Comparison of ENCODE assay signal across 18 cellular contexts in the genomic region with DNA sequence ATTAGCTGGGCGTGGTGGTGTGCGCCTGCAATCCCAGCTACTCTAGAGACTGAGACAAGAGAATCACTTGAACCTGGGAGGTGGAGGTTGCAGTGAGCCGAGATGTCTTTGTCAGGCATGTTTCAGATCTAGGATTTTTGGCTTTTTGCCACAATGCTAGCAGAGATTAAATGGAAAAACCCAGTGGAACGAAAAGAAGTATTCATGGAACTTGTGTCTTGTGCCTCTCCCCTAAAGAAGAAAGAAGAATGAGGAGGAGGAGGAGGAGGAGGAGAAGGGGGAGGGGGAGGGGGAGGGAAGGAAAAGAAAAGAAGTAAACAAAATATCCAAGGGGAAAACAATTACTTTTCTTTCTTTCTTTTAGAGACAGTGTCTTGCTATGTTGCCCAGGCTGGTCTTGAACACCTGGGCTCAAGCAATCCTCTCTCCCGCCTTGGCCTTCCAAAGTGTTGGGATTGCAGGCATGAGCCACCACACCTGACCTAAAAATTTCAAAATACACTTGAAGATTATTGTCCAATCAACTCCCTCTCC.
DNase-seq lines count a peak whose midpoint lies in the region; ATAC-seq, FAIRE-seq and TF ChIP-seq lines count a peak whose summit lies in the region.
"Had no signal": no experiment of that assay in that cellular context is flagged by ENCODE, and none has a peak within 500 bp of the region (broad histone marks: within the 10 kb centered on the region; RNA-seq: fewer than 3 reads in every experiment).

No MANE protein-coding gene starts in this region.

- TF ChIP-seq CTCF in SK-N-SH (IDR thresholded peaks at IDR 0.05) (no peak), K562 (IDR thresholded peaks at IDR 0.05 in 2 of 3, conservative IDR thresholded peaks at IDR 0.05 in 1 of 3; ENCODE audit: insufficient read depth in 2 of 3, low read depth in 1 of 3, low read length in 3 of 3) (no peak), smooth muscle cell (IDR thresholded peaks at IDR 0.05; ENCODE audit: borderline replicate concordance, insufficient read depth, poor library complexity, severe bottlenecking) (no peak), GM10266 (IDR thresholded peaks at IDR 0.05; ENCODE audit: control insufficient read depth, insufficient read depth, low read depth, missing control alignments) (no peak)

- H3K27ac ChIP-seq in SK-N-SH (ENCODE audit: low read depth in 2 of 2, low read length in 1 of 2): no peak overlapping the region
- no peak overlapping the region for H3K27ac ChIP-seq in GM23248
- H3K27ac ChIP-seq in K562 (ENCODE audit: extremely low read depth, low read depth, low read length): no peak overlapping the region
- H3K27ac ChIP-seq in smooth muscle cell (ENCODE audit: low read depth): peak overlapping the region; percentile 20

- CTCF ChIA-PET in SK-N-SH (lab: Yijun Ruan, JAX) (no interaction called here), K562 (lab: Yijun Ruan, JAX; ENCODE audit: low intra/inter-chr PET ratio) (no interaction called here)

- no peaks in the 10 kb centered on the region for H3K9me1 ChIP-seq in K562 (ENCODE audit: control insufficient read depth, insufficient read depth, low read length)

- H3K9ac ChIP-seq in SK-N-SH (no peak overlapping the region), GM23248 (no peak overlapping the region), K562 (ENCODE audit: insufficient read depth in 1 of 2, low read depth in 2 of 2, low read length in 2 of 2) (no peak overlapping the region), smooth muscle cell (ENCODE audit: low read depth) (no peak overlapping the region)

- H3F3A ChIP-seq in SK-N-SH (replicated peaks; ENCODE audit: insufficient read depth) (peaks cover 24% of the 10 kb centered on the region), GM23248 (ENCODE audit: insufficient read depth) (peaks cover 24% of the 10 kb centered on the region), smooth muscle cell (ENCODE audit: low read depth) (peaks cover 15% of the 10 kb centered on the region)

- H3K4me1 ChIP-seq in SK-N-SH (ENCODE audit: control insufficient read depth in 1 of 2, insufficient read depth in 2 of 2, low read depth in 1 of 2, low read length in 1 of 2): peaks cover 10 to 18% of the 10 kb centered on the region in 2 experiments
- H3K4me1 ChIP-seq in GM23248 (ENCODE audit: insufficient read depth): peaks cover 23% of the 10 kb centered on the region
- H3K4me1 ChIP-seq in K562 (replicated peaks in 1 of 2; ENCODE audit: control insufficient read depth in 2 of 2, insufficient read depth in 2 of 2, low read length in 2 of 2): peaks cover 16 to 25% of the 10 kb centered on the region in 2 experiments; a peak in 4 of 5 replicates
- peaks cover 14% of the 10 kb centered on the region for H3K4me1 ChIP-seq in smooth muscle cell (ENCODE audit: low read depth)

- H3K4me2 ChIP-seq in SK-N-SH: no peak overlapping the region
- H3K4me2 ChIP-seq in GM23248 (ENCODE audit: unreplicated experiment): no peak overlapping the region
- H3K4me2 ChIP-seq in K562 (ENCODE audit: insufficient read depth, low read length): no peak overlapping the region
- no peak overlapping the region for H3K4me2 ChIP-seq in smooth muscle cell

- no peaks in the 10 kb centered on the region for H3K79me2 ChIP-seq in SK-N-SH (ENCODE audit: insufficient read depth)
- H3K79me2 ChIP-seq in GM23248 (ENCODE audit: insufficient read depth): no peaks in the 10 kb centered on the region
- no peaks in the 10 kb centered on the region for H3K79me2 ChIP-seq in K562 (ENCODE audit: control insufficient read depth, insufficient read depth, low read length)
- no peaks in the 10 kb centered on the region for H3K79me2 ChIP-seq in smooth muscle cell (ENCODE audit: low read depth)

- POLR2A ChIA-PET in SK-N-SH (lab: Yijun Ruan, JAX): no interaction called here
- POLR2A ChIA-PET in K562 (lab: Yijun Ruan, JAX): interaction anchor here (1.6 to 2.2 kb wide), 2 partner anchors 9 to 103 kb away, joined by 5 to 6 read pairs; no protein-coding TSS in a partner anchor

- DNase-seq in SK-N-SH (no peak), GM23248 (peak; percentile 20), K562 (ENCODE audit: extremely low read depth in 1 of 4, low spot score in 3 of 4) (no peak), smooth muscle cell (lab: John Stamatoyannopoulos, UW; ENCODE audit: unreplicated experiment) (no peak), GM10266 (ENCODE audit: extremely low spot score) (no peak)
- DNase-seq: ACHN, Caco-2, DMS53, MV-4-11, NCI-H1417, NCI-H1930, NCI-H524 treated with DMSO at 0.1 percent for 48 hours, RPMI8226, SW 1271 had no signal

- intact Hi-C loops in K562 (cut with micrococcal nuclease): no loop called here

- BruUV-seq in K562 (replicated peaks; lab: Mats Ljungman, UMichigan): no TSS peak

- H4K20me1 ChIP-seq in SK-N-SH (ENCODE audit: insufficient read depth) (no peaks in the 10 kb centered on the region), GM23248 (ENCODE audit: insufficient read depth) (no peaks in the 10 kb centered on the region), K562 (replicated peaks; ENCODE audit: control insufficient read depth, insufficient read depth, low read length) (no peaks in the 10 kb centered on the region), smooth muscle cell (ENCODE audit: low read depth) (no peaks in the 10 kb centered on the region)

- TF ChIP-seq POLR2A in K562 (conservative IDR thresholded peaks at IDR 0.05): no peak

- H3K27me3 ChIP-seq in SK-N-SH (ENCODE audit: insufficient read depth) (no peaks in the 10 kb centered on the region), GM23248 (replicated peaks; ENCODE audit: insufficient read depth) (no peaks in the 10 kb centered on the region), K562 (ENCODE audit: control insufficient read depth in 2 of 2, insufficient read depth in 2 of 2, low read length in 2 of 2) (no peaks in the 10 kb centered on the region), smooth muscle cell (ENCODE audit: low read depth) (no peaks in the 10 kb centered on the region)

- in situ Hi-C loops in GM23248 (cut with MboI): no loop called here
- in situ Hi-C loops in K562 (cut with MboI): no loop called here

- H3K36me3 ChIP-seq in SK-N-SH (replicated peaks in 1 of 2; ENCODE audit: control insufficient read depth in 1 of 2, insufficient read depth in 2 of 2, low read length in 1 of 2) (no peaks in the 10 kb centered on the region), GM23248 (ENCODE audit: low read depth) (no peaks in the 10 kb centered on the region), K562 (ENCODE audit: control insufficient read depth, insufficient read depth, low read length) (no peaks in the 10 kb centered on the region), smooth muscle cell (ENCODE audit: low read depth) (no peaks in the 10 kb centered on the region)
- H3K36me3 ChIP-seq: HAP-1 had no signal

- no peak for TF ChIP-seq RAD21 in SK-N-SH (IDR thresholded peaks at IDR 0.05; ENCODE audit: low read length)
- TF ChIP-seq RAD21 in K562 (CRISPR knock-in tag; conservative IDR thresholded peaks at IDR 0.05 in 1 of 2, IDR thresholded peaks at IDR 0.05 in 1 of 2): no peak

- no peaks in the 10 kb centered on the region for H3K9me2 ChIP-seq in SK-N-SH
- H3K9me2 ChIP-seq in GM23248 (ENCODE audit: insufficient read depth): no peaks in the 10 kb centered on the region

- H3K9me3 ChIP-seq in SK-N-SH: no peaks in the 10 kb centered on the region
- no peaks in the 10 kb centered on the region for H3K9me3 ChIP-seq in GM23248 (ENCODE audit: low read depth)
- H3K9me3 ChIP-seq in K562 (replicated peaks; ENCODE audit: control insufficient read depth, insufficient read depth, low read depth, low read length): no peaks in the 10 kb centered on the region
- H3K9me3 ChIP-seq in smooth muscle cell (replicated peaks; ENCODE audit: low read depth): no peaks in the 10 kb centered on the region
- H3K9me3 ChIP-seq: Caco-2, HAP-1 had no signal

- WGBS in SK-N-SH (ENCODE audit: low lambda C conversion rate): 63% methylated on average over 5 of the region's 5 CpGs
- 56 to 60% methylated on average over 5 of the region's 5 CpGs for WGBS in GM23248 (ENCODE audit: low coverage in 1 of 2, low lambda C conversion rate in 2 of 2, missing lambda C conversion rate in 2 of 2), 2 experiments
- 39% methylated on average over 5 of the region's 5 CpGs for WGBS in K562 (ENCODE audit: insufficient coverage, low coverage, missing lambda C conversion rate)
- WGBS in smooth muscle cell (ENCODE audit: low lambda C conversion rate): 55% methylated on average over 5 of the region's 5 CpGs

- H2AFZ ChIP-seq in SK-N-SH (ENCODE audit: low read depth): peak overlapping the region; percentile 35; the same call in 1 of the 2 replicates
- H2AFZ ChIP-seq in GM23248: no peak overlapping the region
- no peak overlapping the region for H2AFZ ChIP-seq in K562 (ENCODE audit: low read depth, low read length)
- H2AFZ ChIP-seq in smooth muscle cell (ENCODE audit: low read depth): no peak overlapping the region

- no peak for ATAC-seq in SK-N-SH treated with all-trans-retinoic acid at 6 μM for 48 hours
- no peak for ATAC-seq in K562
- ATAC-seq in GM21723 (IDR thresholded peaks at IDR 0.05; ENCODE audit: unreplicated experiment): no peak

- FAIRE-seq in K562 (lab: Jason Lieb, UNC): no peak
- FAIRE-seq: GM19239 had no signal

- TF ChIP-seq EP300 in SK-N-SH (IDR thresholded peaks at IDR 0.05; ENCODE audit: borderline replicate concordance in 1 of 2, low read depth in 1 of 2, low read length in 1 of 2): no peak
- no peak for TF ChIP-seq EP300 in K562 (IDR thresholded peaks at IDR 0.05; ENCODE audit: low read length)

- H3K4me3 ChIP-seq in SK-N-SH (ENCODE audit: low read depth in 2 of 2, low read length in 1 of 2): no peak overlapping the region
- H3K4me3 ChIP-seq in GM23248: no peak overlapping the region
- H3K4me3 ChIP-seq in K562: no peak overlapping the region
- H3K4me3 ChIP-seq in smooth muscle cell: no peak overlapping the region
- H3K4me3 ChIP-seq: HAP-1 had no signal

TF ChIP-seq in SK-N-SH treated with all-trans-retinoic acid at 6 μM for 48 hours, 23 proteins besides CTCF, POLR2A, EP300 and RAD21 (continues in another document):
- TF ChIP-seq SNAI2 (CRISPR knock-in tag; IDR thresholded peaks at IDR 0.05) (no peak), ZNF565 (CRISPR knock-in tag; conservative IDR thresholded peaks at IDR 0.05; ENCODE audit: low read depth) (no peak), ZFP3 (CRISPR knock-in tag; IDR thresholded peaks at IDR 0.05) (no peak), ZNF8 (CRISPR knock-in tag; IDR thresholded peaks at IDR 0.05) (no peak), ZFP30 (CRISPR knock-in tag; IDR thresholded peaks at IDR 0.05) (no peak)

TF ChIP-seq in K562, 482 proteins besides CTCF, POLR2A, EP300 and RAD21 (continues in another document):
- TF ChIP-seq HDAC2 (IDR thresholded peaks at IDR 0.05): no peak

Comparison
In these comparisons a context has a peak if more than half of its experiments do, and no peak if none do; other contexts are left out.
1. Of the 27 proteins assayed by ChIP-seq in both K562 and SK-N-SH: peak only in K562: NFIC; only in SK-N-SH: none; in both: none; in neither: 26.